ENCODE assay signal across 25 cellular contexts in the genomic region with DNA sequence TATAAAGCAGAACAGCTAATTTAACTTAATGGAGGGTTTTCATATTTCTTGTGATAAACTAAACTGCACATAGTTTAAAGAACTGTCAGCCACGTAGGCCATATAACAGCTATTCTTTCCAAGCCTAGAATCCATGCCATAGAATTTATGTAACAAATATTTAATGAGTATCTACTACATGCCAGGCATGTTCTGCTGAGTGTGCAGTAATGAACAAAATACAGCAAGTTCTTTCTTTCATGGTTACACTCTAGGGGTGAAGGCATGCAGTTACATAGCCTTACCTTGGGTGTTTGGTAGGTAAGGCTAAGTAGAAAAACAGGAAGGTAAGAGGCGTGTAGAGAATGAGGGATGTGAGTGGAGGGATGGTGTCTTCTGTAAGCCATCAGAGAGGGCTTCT. TPM values are rescaled to one million over a fixed set of nuclear protein-coding genes. Genes with fewer than 3 reads are reported as not detected.
DNase-seq lines count a peak whose midpoint lies in the region; ATAC-seq, FAIRE-seq and TF ChIP-seq lines count a peak whose summit lies in the region.
"Had no signal": no experiment of that assay in that cellular context is flagged by ENCODE, and none has a peak within 500 bp of the region (broad histone marks: within the 10 kb centered on the region; RNA-seq: fewer than 3 reads in every experiment).

No MANE protein-coding gene starts in this region.

- H3K36me3 ChIP-seq in KMS-11 (ENCODE audit: insufficient read depth), result no peaks in the 10 kb centered on the region
- peaks cover 0 to 2% of the 10 kb centered on the region in 2 experiments; a peak in 2 of 4 replicates for H3K36me3 ChIP-seq in GM12878 (ENCODE audit: control insufficient read depth in 2 of 2, insufficient read depth in 2 of 2, low read length in 1 of 2)
- no peaks in the 10 kb centered on the region for H3K36me3 ChIP-seq in psoas muscle (ENCODE audit: insufficient read depth in 1 of 2, low read depth in 1 of 2)

- H3K27me3 Mint-ChIP-seq in activated T-cell treated with anti-CD3 and anti-CD28 coated beads, Interleukin-2, amount 50 U/mL, for 4 hours (ENCODE audit: low read depth), result no peaks in the 10 kb centered on the region
- H3K27me3 Mint-ChIP-seq: activated B cell treated with CpG ODN at 0.5 μM for 24 hours had no signal

- in situ Hi-C loops in GM12878 (cut with MboI), result no loop called here

- H3K4me3 ChIP-seq in KMS-11 (IDR thresholded peaks at IDR 0.05; ENCODE audit: insufficient read depth, low read depth, low read length), result no peak overlapping the region
- H3K4me3 ChIP-seq in GM12878, result no peak overlapping the region; the same call in 1 of the 2 replicates
- H3K4me3 ChIP-seq in psoas muscle, result no peak overlapping the region

- SMC1A ChIA-PET in GM12878 (lab: Charles Lee; ENCODE audit: uncharacterized antibody, unreplicated experiment), result interaction anchor here (1.0 to 4.3 kb wide), 10 partner anchors 10 to 98 kb away, joined by 4 to 26 read pairs (median 6); no protein-coding TSS in a partner anchor

- RAD21 ChIA-PET in GM12878 (lab: Charles Lee; ENCODE audit: unreplicated experiment), result interaction anchor here (1.1 to 2.1 kb wide), 6 partner anchors 10 to 83 kb away, joined by 3 to 12 read pairs (median 4); no protein-coding TSS in a partner anchor

- TF ChIP-seq EP300 in GM12878 (IDR thresholded peaks at IDR 0.05; ENCODE audit: borderline replicate concordance in 1 of 2, control insufficient read depth in 1 of 2, low read depth in 2 of 2, low read length in 2 of 2), result no peak

- no peak for TF ChIP-seq POLR2A in GM12878 (IDR thresholded peaks at IDR 0.05; ENCODE audit: low read depth, low read length)

- no peak for TF ChIP-seq RAD21 in GM12878 (IDR thresholded peaks at IDR 0.05; ENCODE audit: insufficient read depth, low read depth, low read length)

- TF ChIP-seq CTCF in KMS-11 (conservative IDR thresholded peaks at IDR 0.05; ENCODE audit: low read depth, low read length), result no peak
- TF ChIP-seq CTCF in GM12878 (IDR thresholded peaks at IDR 0.05 in 2 of 3, conservative IDR thresholded peaks at IDR 0.05 in 1 of 3; ENCODE audit: control insufficient read depth in 2 of 3, extremely low read depth in 1 of 3, insufficient read depth in 1 of 3, low read depth in 3 of 3, low read length in 3 of 3), result no peak
- TF ChIP-seq CTCF in psoas muscle (IDR thresholded peaks at IDR 0.05), result no peak

- H3K79me2 ChIP-seq in KMS-11 (ENCODE audit: insufficient read depth, low read depth) (peaks cover 82% of the 10 kb centered on the region), GM12878 (ENCODE audit: control insufficient read depth, insufficient read depth, low read length) (peaks cover 76% of the 10 kb centered on the region)

- peaks cover 70% of the 10 kb centered on the region for H3K4me1 Mint-ChIP-seq in activated T-cell treated with anti-CD3 and anti-CD28 coated beads, Interleukin-2, amount 50 U/mL, for 4 hours (ENCODE audit: low read depth)
- H3K4me1 Mint-ChIP-seq in stimulated activated effector memory CD8-positive, alpha-beta T cell treated with anti-CD3 and anti-CD28 coated beads, Interleukin-12 subunit alpha, Interleukin-12 subunit beta, amount 100 ng/mL, for 72 hours, result peaks cover 51% of the 10 kb centered on the region

- H3K4me2 ChIP-seq in KMS-11, result 0 out of 2 replicates have a peak overlapping the region, but pooled peaks have one; percentile 5
- 0 out of 2 replicates have a peak overlapping the region, but pooled peaks have one; percentile 1 for H3K4me2 ChIP-seq in GM12878 (ENCODE audit: control insufficient read depth, insufficient read depth)

- H3K9ac ChIP-seq in KMS-11 (no peak overlapping the region), GM12878 (ENCODE audit: control insufficient read depth, insufficient read depth, low read length) (no peak overlapping the region)

- H3K4me1 ChIP-seq in KMS-11 (ENCODE audit: low read depth, poor library complexity, severe bottlenecking) (peaks cover 26% of the 10 kb centered on the region), GM12878 (ENCODE audit: control insufficient read depth, insufficient read depth, low read length) (peaks cover 3% of the 10 kb centered on the region; the same call in 1 of the 2 replicates), psoas muscle (peaks cover 30% of the 10 kb centered on the region)

- no peaks in the 10 kb centered on the region for H3K9me3 Mint-ChIP-seq in activated T-cell treated with anti-CD3 and anti-CD28 coated beads, Interleukin-2, amount 50 U/mL, for 4 hours
- no peaks in the 10 kb centered on the region for H3K9me3 Mint-ChIP-seq in stimulated activated effector memory CD8-positive, alpha-beta T cell treated with anti-CD3 and anti-CD28 coated beads, Interleukin-12 subunit alpha, Interleukin-12 subunit beta, amount 100 ng/mL, for 72 hours
- H3K9me3 Mint-ChIP-seq: activated B cell treated with CpG ODN at 0.5 μM for 24 hours, immature natural killer cell had no signal

- CTCF ChIA-PET in GM12878 (lab: Yijun Ruan, JAX), result interaction anchor here (1.0 to 3.9 kb wide), 8 partner anchors 9 to 187 kb away, joined by 3 to 35 read pairs (median 4); no protein-coding TSS in a partner anchor

- ATAC-seq in activated T-cell treated with anti-CD3 and anti-CD28 coated beads, Interleukin-2, amount 50 U/mL, for 4 hours, result no peak
- ATAC-seq in GM12878 (peak; percentile 17), psoas muscle (no peak), HG03135 (IDR thresholded peaks at IDR 0.05; ENCODE audit: unreplicated experiment) (no peak)
- ATAC-seq in stimulated activated effector memory CD8-positive, alpha-beta T cell treated with anti-CD3 and anti-CD28 coated beads, Interleukin-12 subunit alpha, Interleukin-12 subunit beta, amount 100 ng/mL, for 72 hours, result no peak
- ATAC-seq: left ventricle myocardium superior had no signal

- no peak for DNase-seq in activated T-cell treated with anti-CD3 and anti-CD28 coated beads, Interleukin-2, amount 50 U/mL, for 4 hours
- DNase-seq in activated T-cell treated with anti-CD3 and anti-CD28 coated beads for 4 hours (no peak), GM12878 (ENCODE audit: low read depth, low spot score) (no peak), psoas muscle (no peak), DMS153 treated with DMSO at 0.1 percent for 48 hours (lab: John Stamatoyannopoulos, UW; ENCODE audit: unreplicated experiment) (no peak)
- no peak for DNase-seq in stimulated activated effector memory CD8-positive, alpha-beta T cell treated with anti-CD3 and anti-CD28 coated beads, Interleukin-12 subunit alpha, Interleukin-12 subunit beta, amount 100 ng/mL, for 72 hours (ENCODE audit: low spot score in 2 of 2)
- DNase-seq: activated B cell treated with CpG ODN at 0.5 μM for 24 hours; activated CD8-positive, alpha-beta memory T cell treated with anti-CD3 and anti-CD28 coated beads for 24 hours; activated effector memory CD4-positive, alpha-beta T cell treated with Interleukin-2 at 50 U/mL for 16 hours; aorta; GOT3; immature natural killer cell; Kasumi-1; left ventricle myocardium superior; NCI-H1092 treated with DMSO at 0.1 percent for 48 hours; NCI-H2029; NCI-H345; NK-92 treated with Interleukin-12 subunit alpha and Interleukin-12 subunit beta, amount 100 ng/mL, for 24 hours; small intestine; stimulated activated CD4-positive, alpha-beta T cell treated with anti-CD3 and anti-CD28 coated beads, Interleukin-2, amount 100 ng/mL, for 48 hours; T-helper 9 cell had no signal

- intact Hi-C loops in GM12878 (cut with micrococcal nuclease; ENCODE audit: unreplicated experiment), result no loop called here
- intact Hi-C loops in psoas muscle (cut with DNase I), result no loop called here

- BruUV-seq in GM12878 (replicated peaks; lab: Mats Ljungman, UMichigan), result no TSS peak

- H2AFZ ChIP-seq in KMS-11 (ENCODE audit: low read depth) (no peak overlapping the region), GM12878 (ENCODE audit: control insufficient read depth, low read depth, low read length) (no peak overlapping the region)

- H3K27ac Mint-ChIP-seq in stimulated activated effector memory CD8-positive, alpha-beta T cell treated with anti-CD3 and anti-CD28 coated beads, Interleukin-12 subunit alpha, Interleukin-12 subunit beta, amount 100 ng/mL, for 72 hours, result peak overlapping the region; percentile 8
- H3K27ac Mint-ChIP-seq: activated B cell treated with CpG ODN at 0.5 μM for 24 hours had no signal

- H3K36me3 Mint-ChIP-seq in activated T-cell treated with anti-CD3 and anti-CD28 coated beads, Interleukin-2, amount 50 U/mL, for 4 hours (ENCODE audit: insufficient read depth), result peaks cover 19% of the 10 kb centered on the region
- H3K36me3 Mint-ChIP-seq in stimulated activated effector memory CD8-positive, alpha-beta T cell treated with anti-CD3 and anti-CD28 coated beads, Interleukin-12 subunit alpha, Interleukin-12 subunit beta, amount 100 ng/mL, for 72 hours, result peaks cover 7% of the 10 kb centered on the region
- H3K36me3 Mint-ChIP-seq: immature natural killer cell had no signal

- H3K27me3 ChIP-seq in KMS-11 (ENCODE audit: insufficient read depth, low read depth) (no peaks in the 10 kb centered on the region), GM12878 (replicated peaks in 1 of 2; ENCODE audit: control insufficient read depth in 2 of 2, insufficient read depth in 2 of 2, low read length in 1 of 2) (no peaks in the 10 kb centered on the region), psoas muscle (ENCODE audit: insufficient read depth in 3 of 3, low read length in 2 of 3) (no peaks in the 10 kb centered on the region)

- WGBS in GM12878 (ENCODE audit: insufficient coverage, insufficient replicate concordance, low lambda C conversion rate, missing lambda C conversion rate), result 96% methylated on average over 2 of the region's 2 CpGs
- WGBS in psoas muscle, 3 donors, result 71 to 90% (median 79%) methylated on average over 2 of the region's 2 CpGs

- no peak for FAIRE-seq in GM12878 (lab: Jason Lieb, UNC)
- FAIRE-seq: GM12891, small intestine had no signal

- H3K9me3 ChIP-seq in GM12878 (replicated peaks; ENCODE audit: control insufficient read depth, insufficient read depth, low read length), result peaks cover 3% of the 10 kb centered on the region; the same call in 2 of the 3 replicates
- no peaks in the 10 kb centered on the region for H3K9me3 ChIP-seq in psoas muscle

- peak overlapping the region; percentile 2 for H3K4me3 Mint-ChIP-seq in activated T-cell treated with anti-CD3 and anti-CD28 coated beads, Interleukin-2, amount 50 U/mL, for 4 hours
- peak overlapping the region; percentile 58 for H3K4me3 Mint-ChIP-seq in stimulated activated effector memory CD8-positive, alpha-beta T cell treated with anti-CD3 and anti-CD28 coated beads, Interleukin-12 subunit alpha, Interleukin-12 subunit beta, amount 100 ng/mL, for 72 hours
- H3K4me3 Mint-ChIP-seq: activated B cell treated with CpG ODN at 0.5 μM for 24 hours, CD14-positive monocyte had no signal

- no peak overlapping the region for H3K27ac ChIP-seq in KMS-11
- H3K27ac ChIP-seq in GM12878 (ENCODE audit: control insufficient read depth, insufficient read depth), result no peak overlapping the region
- H3K27ac ChIP-seq in psoas muscle, result no peak overlapping the region

- peaks cover 24% of the 10 kb centered on the region for H4K20me1 ChIP-seq in KMS-11 (ENCODE audit: insufficient read depth)
- H4K20me1 ChIP-seq in GM12878 (ENCODE audit: control insufficient read depth, insufficient read depth), result no peaks in the 10 kb centered on the region

- POLR2A ChIA-PET in GM12878 (lab: Charles Lee), result interaction anchor here (1.0 to 1.2 kb wide), 3 partner anchors 11 to 31 kb away, joined by 3 to 4 read pairs (median 3); no protein-coding TSS in a partner anchor

RNA-seq across cellular contexts. Expression of a gene that starts 4.6 kb away (rescaled TPM):
- total RNA-seq in activated T-cell treated with anti-CD3 and anti-CD28 coated beads, Interleukin-2, amount 50 U/mL, for 4 hours, result 10 to 100 TPM; 69.5 to 80.5 (median 77.8) TPM
- 108 and 110 TPM in 2 replicates for total RNA-seq in GM12878 (2013; cell fraction: nucleolus; rRNA removed)
- total RNA-seq in GM12878 (2014; rRNA removed) (45.0 and 53.7 TPM in 2 replicates), GM12878 (2014; rRNA removed; fragmentation: Illumina TruSeq; extraction: Trizol) (71.5 and 72.2 TPM in 2 replicates), GM12878 (2021) (59.3 and 63.8 TPM in 2 replicates), psoas muscle (10 to 100 TPM; 51.4 to 70.4 (median 61.2) TPM)
- 33.4 TPM for polyA plus RNA-seq in GM12878 (2011; ENCODE audit: low read depth)
- polyA plus RNA-seq in GM12878 (2011; rRNA removed) (94.2 and 131 TPM in 2 replicates), GM12878 (2014; fragmentation: Illumina TruSeq; extraction: Trizol) (72.5 and 91.8 TPM in 2 replicates), GM12878 (2014; fragmentation: Nextera tagmentation; extraction: Ambion mirVana) (10 to 100 TPM; 19.6 to 30.4 TPM), GM12878 (2014; rRNA removed) (48.1 and 50.8 TPM in 2 replicates), GM12878 (2016; fragmentation: Nextera tagmentation; extraction: Ambion mirVana) (10 to 100 TPM; 15.2 to 16.8 TPM), psoas muscle (10 to 100 TPM; 37.6 to 85.5 (median 43.9) TPM)
- polyA plus RNA-seq in GM12878 (2011; cell fraction: cytosol; rRNA removed), result 28.8 and 31.4 TPM in 2 replicates
- 53.1 and 54.4 TPM in 2 replicates for polyA plus RNA-seq in GM12878 (2011; cell fraction: nucleus; rRNA removed)
- polyA plus RNA-seq in GM12878 (2012), result 44.6 and 52.6 TPM in 2 replicates
- 58.7 and 178 TPM in 2 replicates for polyA minus RNA-seq in GM12878 (2011; rRNA and poly(A)+ RNA removed)
- polyA minus RNA-seq in GM12878 (2011; cell fraction: cytosol; rRNA and poly(A)+ RNA removed), result 24.7 and 27.6 TPM in 2 replicates
- polyA minus RNA-seq in GM12878 (2011; cell fraction: nucleus; rRNA and poly(A)+ RNA removed), result 45.5 and 76.9 TPM in 2 replicates
